26 cellular contexts compared by ENCODE assay signal in the genomic region with DNA sequence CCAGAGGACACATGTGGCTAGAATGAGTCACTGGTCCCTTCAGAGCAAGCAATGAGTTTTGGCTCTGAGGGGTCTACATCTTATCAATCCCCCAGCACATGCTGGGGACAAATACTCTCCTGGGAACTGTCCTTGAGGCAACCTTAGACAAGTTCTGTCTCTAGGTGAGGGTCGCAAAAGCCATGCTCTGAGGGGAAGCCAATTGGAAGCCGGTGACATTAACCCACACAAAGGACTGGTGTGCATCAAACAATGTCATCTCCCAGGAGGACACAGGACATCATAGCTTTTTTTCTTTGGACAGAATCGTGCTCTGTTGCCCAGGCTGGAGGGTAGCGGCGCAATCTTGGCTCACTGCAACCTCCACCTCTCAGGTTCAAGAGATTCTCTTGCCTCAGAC.
"Had no signal": no experiment of that assay in that cellular context is flagged by ENCODE, and none has a peak within 500 bp of the region (broad histone marks: within the 10 kb centered on the region; RNA-seq: fewer than 3 reads in every experiment).

No MANE protein-coding gene starts in this region.

- H3K4me1 ChIP-seq: stomach, suprapubic skin, testis, thyroid gland, tibial artery, tibial nerve, transverse colon, upper lobe of left lung, upper lobe of right lung, uterus, vagina had no signal

- H3K27me3 ChIP-seq: stomach, suprapubic skin, testis, thyroid gland, tibial nerve, transverse colon, upper lobe of left lung, upper lobe of right lung, uterus, vagina had no signal

- H3K9me3 ChIP-seq: testis, thyroid gland, vagina had no signal

- DNase-seq: stimulated activated CD4-positive, alpha-beta T cell treated with anti-CD3 and anti-CD28 coated beads, Interleukin-2, amount 100 ng/mL, for 48 hours; stimulated activated CD4-positive, alpha-beta T cell treated with anti-CD3 and anti-CD28 coated beads, Interleukin-4, amount 100 ng/mL, for 1 hour; stimulated activated CD4-positive, alpha-beta T cell treated with anti-CD3 and anti-CD28 coated beads, Interleukin-4, amount 100 ng/mL, for 24 hours; stimulated activated CD4-positive, alpha-beta T cell treated with anti-CD3 and anti-CD28 coated beads, Interleukin-4, amount 100 ng/mL, for 4 hours; stimulated activated CD8-positive, alpha-beta memory T cell treated with anti-CD3 and anti-CD28 coated beads, Interleukin-4, amount 100 ng/mL, for 48 hours; stimulated activated naive B cell treated with anti-CD40 and anti-IgM and Interleukin-4, amounts not matched to agents 10 μg/mL and 1 μg/mL and 100 μg/mL, for 72 hours; stimulated activated naive CD4-positive, alpha-beta T cell; stimulated activated naive CD4-positive, alpha-beta T cell treated with Interleukin-2 at 50 U/mL for 16 hours; stimulated activated naive CD8-positive, alpha-beta T cell treated with anti-CD3 and anti-CD28 coated beads, Interleukin-15, amount 100 ng/mL, for 72 hours; stimulated activated naive CD8-positive, alpha-beta T cell treated with anti-CD3 and anti-CD28 coated beads, Interleukin-15, Interleukin-2, amounts not matched to agents 100 U/mL and 50 U/mL, for 24 hours; stomach; substantia nigra; testis; thyroid gland; tibial artery; transverse colon; trophoblast cell; upper lobe of left lung; upper lobe of right lung; uterus had no signal

- H3K27ac ChIP-seq: stomach, suprapubic skin, testis, thoracic aorta, thyroid gland, tibial artery, tibial nerve, transverse colon, upper lobe of left lung, upper lobe of right lung, uterus, vagina had no signal

- H3K4me3 ChIP-seq: stomach, suprapubic skin, testis, thoracic aorta, thyroid gland, tibial artery, tibial nerve, transverse colon, upper lobe of left lung, upper lobe of right lung, uterus, vagina had no signal

- H3K36me3 ChIP-seq: stomach, suprapubic skin, thoracic aorta, thyroid gland, tibial artery, tibial nerve, transverse colon, upper lobe of left lung, upper lobe of right lung, uterus, vagina had no signal

- ATAC-seq: stimulated activated effector memory CD8-positive, alpha-beta T cell treated with anti-CD3 and anti-CD28 coated beads, Interleukin-12 subunit alpha, Interleukin-12 subunit beta, amount 100 ng/mL, for 72 hours; stimulated activated memory B cell treated with anti-CD40 and anti-IgM and Interleukin-4, amounts not matched to agents 10 μg/mL and 1 μg/mL and 100 μg/mL, for 72 hours; stimulated activated naive B cell treated with anti-CD40 and anti-IgM and Interleukin-4, amounts not matched to agents 10 μg/mL and 1 μg/mL and 100 μg/mL, for 72 hours; stimulated activated naive CD8-positive, alpha-beta T cell treated with anti-CD3 and anti-CD28 coated beads, Interleukin-15, amount 100 ng/mL, for 72 hours; stimulated activated naive CD8-positive, alpha-beta T cell treated with anti-CD3 and anti-CD28 coated beads, Interleukin-15, Interleukin-2, amounts not matched to agents 100 U/mL and 50 U/mL, for 24 hours; upper lobe of right lung had no signal
